Comparison of ENCODE assay signal across 25 cellular contexts in genomic region chr6:150695652-150696051, GRCh38.
A peak's percentile ranks its signal among the peaks of the same experiment; 100 is the strongest.
DNase-seq lines count a peak whose midpoint lies in the region; ATAC-seq and TF ChIP-seq lines count a peak whose summit lies in the region.
"Had no signal": no experiment of that assay in that cellular context is flagged by ENCODE, and none has a peak within 500 bp of the region (broad histone marks: within the 10 kb centered on the region; RNA-seq: fewer than 3 reads in every experiment).

No MANE protein-coding gene starts in this region.

- no peaks in the 10 kb centered on the region for H3K27me3 ChIP-seq in mammary epithelial cell (ENCODE audit: insufficient read depth, low read length)
- H3K27me3 ChIP-seq in hepatocyte = no peaks in the 10 kb centered on the region
- H3K27me3 ChIP-seq: adrenal gland, brain microvascular endothelial cell, dorsolateral prefrontal cortex, right lobe of liver had no signal

- H3K9ac ChIP-seq in mammary epithelial cell (ENCODE audit: insufficient read depth, low read length) = no peak overlapping the region

- TF ChIP-seq CTCF in mammary epithelial cell (conservative IDR thresholded peaks at IDR 0.05 in 1 of 2, IDR thresholded peaks at IDR 0.05 in 1 of 2; ENCODE audit: extremely low read depth in 1 of 2, insufficient read depth in 1 of 2, low read depth in 1 of 2, low read length in 2 of 2) (no peak), MCF 10A (IDR thresholded peaks at IDR 0.05; ENCODE audit: unreplicated experiment) (no peak), hepatocyte (IDR thresholded peaks at IDR 0.05; ENCODE audit: poor library complexity) (no peak), type B pancreatic cell (conservative IDR thresholded peaks at IDR 0.05) (no peak)

- H3K9me3 Mint-ChIP-seq in MCF 10A (ENCODE audit: unreplicated experiment) (no peaks in the 10 kb centered on the region), type B pancreatic cell (no peaks in the 10 kb centered on the region)
- H3K9me3 Mint-ChIP-seq: activated CD4-positive, alpha-beta T cell treated with anti-CD3 and anti-CD28 coated beads, Interleukin-2, amount 10 ng/mL, durations not matched to agents 7 days and 5 days; activated naive CD4-positive, alpha-beta T cell treated with anti-CD3 and anti-CD28 coated beads for 36 hours; activated T-helper 1 cell treated with anti-CD3 and anti-CD28 coated beads, Interleukin-12 subunit alpha, Interleukin-12 subunit beta, Interleukin-2, Interleukin-4 antibody, amounts not matched to agents 30 ng/mL and 10 ng/mL and 1 ng/mL, durations not matched to agents 14 hours and 24 hours and 36 hours; stimulated activated naive CD8-positive, alpha-beta T cell treated with anti-CD3 and anti-CD28 coated beads, Interleukin-15, amount 100 ng/mL, for 72 hours; T-helper 2 cell treated with Interferon-gamma antibody and Interleukin-4, amounts not matched to agents 5 μg/mL and 100 μg/mL, for 36 hours had no signal

- intact Hi-C loops in mammary epithelial cell (cut with micrococcal nuclease) (no loop called here), MCF 10A (cut with micrococcal nuclease) (no loop called here), left colon (cut with DNase I, micrococcal nuclease) (no loop called here)

- H3K9me2 ChIP-seq in hepatocyte (replicated peaks; ENCODE audit: insufficient read depth) = no peaks in the 10 kb centered on the region

- H3K36me3 ChIP-seq in mammary epithelial cell (ENCODE audit: insufficient read depth, low read length) (no peaks in the 10 kb centered on the region), hepatocyte (replicated peaks; ENCODE audit: insufficient read depth, low read depth) (no peaks in the 10 kb centered on the region)
- H3K36me3 ChIP-seq: adrenal gland, BE2C, brain microvascular endothelial cell, right lobe of liver had no signal

- H3K4me2 ChIP-seq in mammary epithelial cell (ENCODE audit: insufficient read depth, low read depth, low read length) (no peak overlapping the region), hepatocyte (peak overlapping the region; percentile 6)

- no peak overlapping the region for H2AFZ ChIP-seq in mammary epithelial cell (ENCODE audit: low read depth, low read length)
- no peak overlapping the region for H2AFZ ChIP-seq in hepatocyte

- no peak overlapping the region for H3K27ac ChIP-seq in mammary epithelial cell (ENCODE audit: insufficient read depth, low read depth, low read length)
- peak overlapping the region; percentile 3 for H3K27ac ChIP-seq in hepatocyte
- H3K27ac ChIP-seq: adrenal gland, brain microvascular endothelial cell, right lobe of liver, VCaP had no signal

- H3K4me1 Mint-ChIP-seq in MCF 10A (ENCODE audit: insufficient read depth, unreplicated experiment) = no peaks in the 10 kb centered on the region
- H3K4me1 Mint-ChIP-seq in type B pancreatic cell (ENCODE audit: unreplicated experiment) = peaks cover 25% of the 10 kb centered on the region
- H3K4me1 Mint-ChIP-seq: activated CD4-positive, alpha-beta T cell treated with anti-CD3 and anti-CD28 coated beads, Interleukin-2, amount 10 ng/mL, durations not matched to agents 7 days and 5 days; stimulated activated naive CD8-positive, alpha-beta T cell treated with anti-CD3 and anti-CD28 coated beads, Interleukin-15, amount 100 ng/mL, for 72 hours had no signal

- H3K27ac Mint-ChIP-seq in MCF 10A (ENCODE audit: low read depth, unreplicated experiment) = no peak overlapping the region
- H3K27ac Mint-ChIP-seq in type B pancreatic cell = peak overlapping the region; percentile 36
- H3K27ac Mint-ChIP-seq: activated CD4-positive, alpha-beta T cell treated with anti-CD3 and anti-CD28 coated beads, Interleukin-2, amount 10 ng/mL, durations not matched to agents 7 days and 5 days; activated naive CD4-positive, alpha-beta T cell treated with anti-CD3 and anti-CD28 coated beads for 36 hours; activated T-helper 1 cell treated with anti-CD3 and anti-CD28 coated beads, Interleukin-12 subunit alpha, Interleukin-12 subunit beta, Interleukin-2, Interleukin-4 antibody, amounts not matched to agents 30 ng/mL and 10 ng/mL and 1 ng/mL, durations not matched to agents 14 hours and 24 hours and 36 hours; stimulated activated naive CD8-positive, alpha-beta T cell treated with anti-CD3 and anti-CD28 coated beads, Interleukin-15, amount 100 ng/mL, for 72 hours; T-helper 2 cell treated with Interferon-gamma antibody and Interleukin-4, amounts not matched to agents 5 μg/mL and 100 μg/mL, for 36 hours had no signal

- H3K27me3 Mint-ChIP-seq in MCF 10A (ENCODE audit: insufficient read depth, unreplicated experiment) (no peaks in the 10 kb centered on the region), type B pancreatic cell (no peaks in the 10 kb centered on the region)
- H3K27me3 Mint-ChIP-seq: activated CD4-positive, alpha-beta T cell treated with anti-CD3 and anti-CD28 coated beads, Interleukin-2, amount 10 ng/mL, durations not matched to agents 7 days and 5 days; progenitor cell of endocrine pancreas; stimulated activated naive CD8-positive, alpha-beta T cell treated with anti-CD3 and anti-CD28 coated beads, Interleukin-15, amount 100 ng/mL, for 72 hours had no signal

- H3K36me3 Mint-ChIP-seq in MCF 10A (ENCODE audit: insufficient read depth, unreplicated experiment) (no peaks in the 10 kb centered on the region), type B pancreatic cell (peaks cover 6% of the 10 kb centered on the region)

- no peak overlapping the region for H3K4me3 Mint-ChIP-seq in MCF 10A (ENCODE audit: unreplicated experiment)
- H3K4me3 Mint-ChIP-seq in type B pancreatic cell = no peak overlapping the region
- H3K4me3 Mint-ChIP-seq: activated CD4-positive, alpha-beta T cell treated with anti-CD3 and anti-CD28 coated beads, Interleukin-2, amount 10 ng/mL, durations not matched to agents 7 days and 5 days; activated naive CD4-positive, alpha-beta T cell treated with anti-CD3 and anti-CD28 coated beads for 36 hours; activated T-helper 1 cell treated with anti-CD3 and anti-CD28 coated beads, Interleukin-12 subunit alpha, Interleukin-12 subunit beta, Interleukin-2, Interleukin-4 antibody, amounts not matched to agents 30 ng/mL and 10 ng/mL and 1 ng/mL, durations not matched to agents 14 hours and 24 hours and 36 hours; stimulated activated naive CD8-positive, alpha-beta T cell treated with anti-CD3 and anti-CD28 coated beads, Interleukin-15, amount 100 ng/mL, for 72 hours; T-helper 2 cell treated with Interferon-gamma antibody and Interleukin-4, amounts not matched to agents 5 μg/mL and 100 μg/mL, for 36 hours had no signal

- H3K9me3 ChIP-seq in mammary epithelial cell (replicated peaks; ENCODE audit: insufficient read depth, low read length) (no peaks in the 10 kb centered on the region), hepatocyte (ENCODE audit: low read depth) (no peaks in the 10 kb centered on the region)
- H3K9me3 ChIP-seq: adrenal gland, BE2C, right lobe of liver had no signal

- CTCF ChIA-PET in mammary epithelial cell (lab: Charles Lee; ENCODE audit: low non-redundant PET) = no interaction called here
- CTCF ChIA-PET in MCF 10A (lab: Yijun Ruan, JAX) = interaction anchor here (1.1 kb wide), 1 partner anchor 170 kb away, joined by 3 read pairs; the partner anchor contains the start of gene MTHFD1L

- H3K4me1 ChIP-seq in mammary epithelial cell (ENCODE audit: insufficient read depth, low read length) = no peaks in the 10 kb centered on the region
- H3K4me1 ChIP-seq in hepatocyte (ENCODE audit: insufficient read depth) = peaks cover 12% of the 10 kb centered on the region
- H3K4me1 ChIP-seq: adrenal gland, BE2C had no signal

- H4K20me1 ChIP-seq in mammary epithelial cell (ENCODE audit: insufficient read depth, low read length) (no peaks in the 10 kb centered on the region), hepatocyte (ENCODE audit: insufficient read depth, poor library complexity, severe bottlenecking) (no peaks in the 10 kb centered on the region)

- H3K4me3 ChIP-seq in mammary epithelial cell (replicated peaks in 1 of 3; ENCODE audit: insufficient read depth in 1 of 3, low read depth in 2 of 3, low read length in 3 of 3) (no peak overlapping the region), hepatocyte (no peak overlapping the region)
- H3K4me3 ChIP-seq: adrenal gland, dorsolateral prefrontal cortex, right lobe of liver had no signal

- no peak for ATAC-seq in stimulated activated naive CD8-positive, alpha-beta T cell treated with anti-CD3 and anti-CD28 coated beads, Interleukin-15, Interleukin-2, amounts not matched to agents 100 U/mL and 50 U/mL, for 24 hours
- ATAC-seq in left colon = no peak
- no peak for ATAC-seq in HG03025 (IDR thresholded peaks at IDR 0.05; ENCODE audit: low FRiP score, unreplicated experiment)
- ATAC-seq: right lobe of liver; stimulated activated naive CD8-positive, alpha-beta T cell treated with anti-CD3 and anti-CD28 coated beads, Interleukin-15, amount 100 ng/mL, for 72 hours had no signal

- WGBS in mammary epithelial cell (ENCODE audit: low coverage, missing lambda C conversion rate) = 65% methylated on average over 2 of the region's 2 CpGs
- 55% methylated on average over 2 of the region's 2 CpGs for WGBS in hepatocyte (ENCODE audit: low lambda C conversion rate, missing lambda C conversion rate)

- BruUV-seq in mammary epithelial cell (replicated peaks; lab: Mats Ljungman, UMichigan) (no TSS peak), MCF 10A (replicated peaks; lab: Mats Ljungman, UMichigan) (no TSS peak)

- DNase-seq in mammary epithelial cell = peak; percentile 24
- no peak for DNase-seq in MCF 10A (ENCODE audit: unreplicated experiment)
- peak; percentile 3 for DNase-seq in RKO (ENCODE audit: low spot score)
- no peak for DNase-seq in hepatocyte (ENCODE audit: low spot score)
- no peak for DNase-seq in type B pancreatic cell (ENCODE audit: extremely low spot score, unreplicated experiment)
- no peak for DNase-seq in stimulated activated naive CD8-positive, alpha-beta T cell treated with anti-CD3 and anti-CD28 coated beads, Interleukin-15, Interleukin-2, amounts not matched to agents 100 U/mL and 50 U/mL, for 24 hours
- no peak for DNase-seq in left colon
- DNase-seq: 8988T; activated CD4-positive, alpha-beta T cell treated with anti-CD3 and anti-CD28 coated beads, Interleukin-2, amount 10 ng/mL, durations not matched to agents 7 days and 5 days; activated naive CD4-positive, alpha-beta T cell treated with anti-CD3 and anti-CD28 coated beads for 36 hours; adrenal gland; BE2C; brain microvascular endothelial cell; dorsolateral prefrontal cortex; KG1; NCI-H1436; NCI-H510A; right lobe of liver; Right ventricle myocardium superior; stimulated activated naive CD8-positive, alpha-beta T cell treated with anti-CD3 and anti-CD28 coated beads, Interleukin-15, amount 100 ng/mL, for 72 hours had no signal

- POLR2A ChIA-PET in MCF 10A (lab: Yijun Ruan, JAX) = no interaction called here

- H3K79me2 ChIP-seq in mammary epithelial cell (ENCODE audit: insufficient read depth, low read length) = no peaks in the 10 kb centered on the region
- peaks cover 4% of the 10 kb centered on the region for H3K79me2 ChIP-seq in hepatocyte

- dilution Hi-C loops in mammary epithelial cell (cut with HindIII; ENCODE audit: low sequenced_read_pairs) = no loop called here

- in situ Hi-C loops in mammary epithelial cell (cut with MboI; ENCODE audit: low sequenced_read_pairs in 2 of 2) = no loop called here

Comparison
In these comparisons a context has a peak if more than half of its experiments do, and no peak if none do; other contexts are left out.
1. DNase-seq: peak in mammary epithelial cell (single experiment) and RKO (single experiment); none in MCF 10A (single experiment), hepatocyte (single experiment), type B pancreatic cell (single experiment), stimulated activated naive CD8-positive, alpha-beta T cell treated with anti-CD3 and anti-CD28 coated beads, Interleukin-15, Interleukin-2, amounts not matched to agents 100 U/mL and 50 U/mL, for 24 hours (single experiment) and left colon (0 of 2).